ENCODE assay signal across 13 cellular contexts in the genomic region with DNA sequence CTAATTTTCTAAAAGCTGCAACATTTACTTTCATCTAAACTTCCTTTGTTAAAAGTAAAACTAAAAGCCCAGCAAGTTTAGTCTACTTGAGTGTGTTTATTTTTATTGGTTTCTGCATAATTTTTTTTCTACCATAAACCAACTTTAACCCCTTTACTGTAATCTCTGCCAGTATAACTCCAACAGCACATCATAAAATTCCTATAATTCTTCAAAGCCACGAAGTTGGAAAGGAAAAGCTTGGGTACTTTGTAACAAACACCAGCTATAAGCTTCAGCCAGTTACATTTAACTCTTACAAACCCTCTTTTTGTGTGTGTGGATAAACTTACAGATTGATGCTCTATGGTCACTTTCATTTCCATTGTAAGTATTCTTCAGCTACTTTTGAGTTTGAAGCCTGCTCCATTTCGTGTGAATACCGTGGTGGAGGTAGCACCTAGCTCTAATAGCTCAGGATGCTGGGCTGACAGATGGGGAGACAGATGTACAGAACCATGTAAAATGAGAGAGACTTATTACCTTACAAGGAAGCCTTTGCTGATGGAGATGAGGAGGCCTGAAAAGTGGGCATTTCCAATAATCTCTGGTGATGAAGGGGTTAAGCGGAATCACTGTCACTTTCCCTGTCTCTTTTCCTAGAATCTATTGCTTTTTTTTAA. TPM values are rescaled to one million over a fixed set of nuclear protein-coding genes. Genes with fewer than 3 reads are reported as not detected.
A peak's percentile ranks its signal among the peaks of the same experiment; 100 is the strongest.
DNase-seq lines count a peak whose midpoint lies in the region; ATAC-seq and TF ChIP-seq lines count a peak whose summit lies in the region.
"Had no signal": no experiment of that assay in that cellular context is flagged by ENCODE, and none has a peak within 500 bp of the region (broad histone marks: within the 10 kb centered on the region; RNA-seq: fewer than 3 reads in every experiment).

No MANE protein-coding gene starts in this region.

- H3K4me1 ChIP-seq in GM23248 (ENCODE audit: insufficient read depth) = peaks cover 64% of the 10 kb centered on the region
- H3K4me1 ChIP-seq in SK-N-SH (ENCODE audit: control insufficient read depth in 1 of 2, insufficient read depth in 2 of 2, low read depth in 1 of 2, low read length in 1 of 2) = peaks cover 9 to 15% of the 10 kb centered on the region in 2 experiments; a peak in 3 of 4 replicates
- peaks cover 83% of the 10 kb centered on the region for H3K4me1 ChIP-seq in smooth muscle cell (ENCODE audit: low read depth)
- H3K4me1 ChIP-seq: parathyroid adenoma had no signal

- peak overlapping the region; percentile 63 for H3K4me2 ChIP-seq in GM23248 (ENCODE audit: unreplicated experiment)
- H3K4me2 ChIP-seq in SK-N-SH = peak overlapping the region; percentile 53
- H3K4me2 ChIP-seq in smooth muscle cell = peak overlapping the region; percentile 79

- POLR2A ChIA-PET in SK-N-SH (lab: Yijun Ruan, JAX) = interaction anchor here (0.8 kb wide), 1 partner anchor 24 kb away, joined by 3 read pairs; no protein-coding TSS in a partner anchor

- in situ Hi-C loops in GM23248 (cut with MboI) = no loop called here

- H3F3A ChIP-seq in GM23248 (ENCODE audit: insufficient read depth) (peaks cover 27% of the 10 kb centered on the region), SK-N-SH (replicated peaks; ENCODE audit: insufficient read depth) (peaks cover 19% of the 10 kb centered on the region), smooth muscle cell (ENCODE audit: low read depth) (peaks cover 28% of the 10 kb centered on the region)

- DNase-seq in GM23248 (peak; percentile 31), SK-N-SH (no peak), fibroblast of gingiva (ENCODE audit: low read depth) (peak; percentile 70), smooth muscle cell (lab: John Stamatoyannopoulos, UW; ENCODE audit: unreplicated experiment) (no peak), HK-2 (ENCODE audit: unreplicated experiment) (no peak), HPDE6-E6E7 (ENCODE audit: extremely low spot score) (no peak), HT-29 (ENCODE audit: low spot score) (no peak)
- DNase-seq: activated naive CD4-positive, alpha-beta T cell treated with anti-CD3 and anti-CD28 coated beads, Interleukin-2, amount 10 ng/mL, durations not matched to agents 7 days and 5 days; NCI-H510A; stimulated activated CD4-positive, alpha-beta T cell treated with anti-CD3 and anti-CD28 coated beads, Interleukin-1b, Interleukin-23, amount 100 ng/mL, for 48 hours; stimulated activated naive B cell treated with anti-CD40 and anti-IgM and Interleukin-4, amounts not matched to agents 10 μg/mL and 1 μg/mL and 100 μg/mL, for 72 hours had no signal

- TF ChIP-seq CTCF in SK-N-SH (IDR thresholded peaks at IDR 0.05) = no peak
- no peak for TF ChIP-seq CTCF in smooth muscle cell (IDR thresholded peaks at IDR 0.05; ENCODE audit: borderline replicate concordance, insufficient read depth, poor library complexity, severe bottlenecking)

- peak overlapping the region; percentile 7; the same call in 1 of the 2 replicates for H3K27ac ChIP-seq in GM23248
- peak overlapping the region in 1 of 2 experiments; percentile 25; a peak in 1 of 4 replicates for H3K27ac ChIP-seq in SK-N-SH (ENCODE audit: low read depth in 2 of 2, low read length in 1 of 2)
- peak overlapping the region; percentile 73 for H3K27ac ChIP-seq in smooth muscle cell (ENCODE audit: low read depth)
- H3K27ac ChIP-seq: parathyroid adenoma had no signal

- H4K20me1 ChIP-seq in GM23248 (ENCODE audit: insufficient read depth) = no peaks in the 10 kb centered on the region
- H4K20me1 ChIP-seq in SK-N-SH (ENCODE audit: insufficient read depth) = peaks cover 33% of the 10 kb centered on the region; the same call in 1 of the 2 replicates
- H4K20me1 ChIP-seq in smooth muscle cell (ENCODE audit: low read depth) = peaks cover 98% of the 10 kb centered on the region

- H3K9me2 ChIP-seq in GM23248 (ENCODE audit: insufficient read depth) (no peaks in the 10 kb centered on the region), SK-N-SH (no peaks in the 10 kb centered on the region)

- no peaks in the 10 kb centered on the region for H3K9me3 ChIP-seq in GM23248 (ENCODE audit: low read depth)
- no peaks in the 10 kb centered on the region for H3K9me3 ChIP-seq in SK-N-SH
- no peaks in the 10 kb centered on the region for H3K9me3 ChIP-seq in smooth muscle cell (replicated peaks; ENCODE audit: low read depth)

- no peaks in the 10 kb centered on the region for H3K36me3 ChIP-seq in GM23248 (ENCODE audit: low read depth)
- H3K36me3 ChIP-seq in SK-N-SH (replicated peaks in 1 of 2; ENCODE audit: control insufficient read depth in 1 of 2, insufficient read depth in 2 of 2, low read length in 1 of 2) = peaks cover 7 to 20% of the 10 kb centered on the region in 2 experiments
- no peaks in the 10 kb centered on the region for H3K36me3 ChIP-seq in smooth muscle cell (ENCODE audit: low read depth)

- H3K27me3 ChIP-seq in GM23248 (replicated peaks; ENCODE audit: insufficient read depth) (no peaks in the 10 kb centered on the region), SK-N-SH (ENCODE audit: insufficient read depth) (no peaks in the 10 kb centered on the region), smooth muscle cell (ENCODE audit: low read depth) (no peaks in the 10 kb centered on the region)

- ATAC-seq in HG03135 (IDR thresholded peaks at IDR 0.05; ENCODE audit: unreplicated experiment) = no peak
- ATAC-seq: stimulated activated naive B cell treated with anti-CD40 and anti-IgM and Interleukin-4, amounts not matched to agents 10 μg/mL and 1 μg/mL and 100 μg/mL, for 72 hours had no signal

- TF ChIP-seq RAD21 in SK-N-SH (IDR thresholded peaks at IDR 0.05; ENCODE audit: low read length) = no peak

- H3K4me3 ChIP-seq in GM23248 = peak overlapping the region; percentile 52
- no peak overlapping the region for H3K4me3 ChIP-seq in SK-N-SH (ENCODE audit: low read depth in 2 of 2, low read length in 1 of 2)
- H3K4me3 ChIP-seq in smooth muscle cell = no peak overlapping the region

- H3K9ac ChIP-seq in GM23248 (peak overlapping the region; percentile 20; the same call in 1 of the 2 replicates), SK-N-SH (no peak overlapping the region), smooth muscle cell (ENCODE audit: low read depth) (peak overlapping the region; percentile 2)
- H3K9ac ChIP-seq: parathyroid adenoma had no signal

- peak overlapping the region; percentile 19; the same call in 1 of the 2 replicates for H2AFZ ChIP-seq in GM23248
- no peak overlapping the region for H2AFZ ChIP-seq in SK-N-SH (ENCODE audit: low read depth)
- H2AFZ ChIP-seq in smooth muscle cell (ENCODE audit: low read depth) = no peak overlapping the region
- H2AFZ ChIP-seq: parathyroid adenoma had no signal

- H3K79me2 ChIP-seq in GM23248 (ENCODE audit: insufficient read depth) = peaks cover 85% of the 10 kb centered on the region
- H3K79me2 ChIP-seq in SK-N-SH (ENCODE audit: insufficient read depth) = peaks cover 71% of the 10 kb centered on the region
- H3K79me2 ChIP-seq in smooth muscle cell (ENCODE audit: low read depth) = peaks cover 98% of the 10 kb centered on the region
- H3K79me2 ChIP-seq: parathyroid adenoma had no signal

- CTCF ChIA-PET in SK-N-SH (lab: Yijun Ruan, JAX) = interaction anchor here (1.2 to 1.5 kb wide), 3 partner anchors 10 to 24 kb away, joined by 3 to 5 read pairs (median 3); no protein-coding TSS in a partner anchor

- 27 to 28% methylated on average over 4 of the region's 4 CpGs for WGBS in GM23248 (ENCODE audit: low coverage in 1 of 2, low lambda C conversion rate in 2 of 2, missing lambda C conversion rate in 2 of 2), 2 experiments
- WGBS in SK-N-SH (ENCODE audit: low lambda C conversion rate) = 72% methylated on average over 4 of the region's 4 CpGs
- WGBS in smooth muscle cell (ENCODE audit: low lambda C conversion rate) = 59% methylated on average over 4 of the region's 4 CpGs

- TF ChIP-seq EP300 in SK-N-SH (IDR thresholded peaks at IDR 0.05; ENCODE audit: borderline replicate concordance in 1 of 2, low read depth in 1 of 2, low read length in 1 of 2) = no peak

TF ChIP-seq in SK-N-SH, 30 proteins besides CTCF, POLR2A, EP300 and RAD21:
- TF ChIP-seq SIN3A (IDR thresholded peaks at IDR 0.05; ENCODE audit: borderline replicate concordance, low read depth, low read length) (no peak), CHD2 (IDR thresholded peaks at IDR 0.05; ENCODE audit: low read length, partially characterized antibody) (no peak), POLR2AphosphoS5 (IDR thresholded peaks at IDR 0.05; ENCODE audit: low read depth, low read length) (no peak), EZH2phosphoT487 (IDR thresholded peaks at IDR 0.05; ENCODE audit: borderline replicate concordance, low read depth) (no peak), RCOR1 (IDR thresholded peaks at IDR 0.05; ENCODE audit: low read length) (no peak)

RNA-seq across cellular contexts. Expression of a gene that starts 42.5 kb away (rescaled TPM):
- total RNA-seq in GM23248 (2014; rRNA removed; shearing (Covaris generic)) = 36.4 and 46.8 TPM in 2 replicates
- polyA plus RNA-seq in GM23248 (2016; fragmentation: Nextera tagmentation; extraction: Ambion mirVana) (25.6 and 26.2 TPM in 2 replicates), SK-N-SH (2012; rRNA removed) (16.3 and 20.5 TPM in 2 replicates), smooth muscle cell (50.8 and 67.5 TPM in 2 replicates)
- polyA plus RNA-seq in SK-N-SH (2012; cell fraction: cytosol; rRNA removed) = 16.9 and 17.6 TPM in 2 replicates
- 24.6 and 25.9 TPM in 2 replicates for polyA plus RNA-seq in SK-N-SH (2012; cell fraction: nucleus; rRNA removed)
- 148 and 158 TPM in 2 replicates for total RNA-seq in smooth muscle cell
- total RNA-seq in HT-29 (2014; rRNA removed; shearing (Covaris generic)) = 0.18 TPM in 1 of 2 replicates, not detected in the other

Comparison
In these comparisons a context has a peak if more than half of its experiments do, and no peak if none do; other contexts are left out.
1. DNase-seq: peak in GM23248 (single experiment) and fibroblast of gingiva (single experiment); none in SK-N-SH (single experiment), smooth muscle cell (single experiment), HK-2 (single experiment), HPDE6-E6E7 (single experiment) and HT-29 (single experiment).
2. RNA of a gene that starts 42.5 kb away (total RNA-seq): 148 to 158 TPM in smooth muscle cell and 36.4 to 46.8 TPM in GM23248; 0.18 TPM in HT-29; every median in the first group is over 10 times any median in the second.
3. Peak in every context shown above with its lines, with median percentiles within 50 percentile points of each other: H3K4me2 ChIP-seq.